Comparison of ENCODE assay signal across 14 cellular contexts in the genomic region with DNA sequence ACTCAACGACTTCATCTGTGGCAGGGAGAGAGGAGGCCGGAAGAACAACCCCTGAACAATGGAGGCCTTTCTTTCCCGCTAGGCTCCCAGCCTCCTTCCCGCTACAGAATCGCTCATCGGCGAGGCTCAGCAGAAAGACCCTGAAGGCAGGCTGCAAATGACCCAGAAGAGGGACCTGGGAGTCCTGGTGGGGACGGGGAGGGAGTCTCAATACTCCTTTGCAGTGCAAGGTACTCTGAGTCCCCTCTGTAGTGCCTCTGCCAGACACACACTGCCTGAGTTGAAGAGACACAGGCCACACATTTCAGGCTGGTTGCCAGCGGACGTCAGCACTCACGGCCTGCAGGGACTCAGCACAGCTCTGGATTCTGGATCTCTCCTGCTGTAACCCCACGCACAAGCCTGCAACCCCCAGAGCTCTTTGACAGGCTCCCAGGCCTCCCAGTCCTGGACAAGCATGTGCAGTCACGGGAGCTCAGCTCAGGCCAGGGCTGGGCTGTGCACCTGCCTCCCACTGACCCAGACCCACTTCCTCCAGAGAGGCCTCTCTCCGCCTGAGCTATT. TPM values are rescaled to one million over a fixed set of nuclear protein-coding genes. Genes with fewer than 3 reads are reported as not detected.
DNase-seq lines count a peak whose midpoint lies in the region; ATAC-seq and TF ChIP-seq lines count a peak whose summit lies in the region.
"Had no signal": no experiment of that assay in that cellular context is flagged by ENCODE, and none has a peak within 500 bp of the region (broad histone marks: within the 10 kb centered on the region; RNA-seq: fewer than 3 reads in every experiment).

No MANE protein-coding gene starts in this region.

- in situ Hi-C loops in KBM-7 (cut with MboI; ENCODE audit: low pct_unique_long_range_greater_than_20kb, low sequenced_read_pairs): no loop called here

- no peaks in the 10 kb centered on the region for H3K36me3 ChIP-seq in DOHH2 (ENCODE audit: control insufficient read depth, low read length)

- peak overlapping the region; percentile 25 for H3K4me3 ChIP-seq in DOHH2 (ENCODE audit: low read length)

- H3K27ac ChIP-seq in DOHH2 (ENCODE audit: low read depth, low read length): peak overlapping the region; percentile 11; the same call in 1 of the 2 replicates
- peak overlapping the region; percentile 89 for H3K27ac ChIP-seq in cingulate gyrus (ENCODE audit: low read depth, low read length)
- peak overlapping the region; percentile 90 for H3K27ac ChIP-seq in layer of hippocampus (ENCODE audit: low read depth, low read length)
- H3K27ac ChIP-seq: KMS-11 had no signal

- H3K79me2 ChIP-seq in DOHH2 (ENCODE audit: control insufficient read depth, low read length): no peaks in the 10 kb centered on the region

- peak overlapping the region; percentile 59 for H3K4me2 ChIP-seq in DOHH2 (ENCODE audit: low read length)
- H3K4me2 ChIP-seq: KMS-11 had no signal

- H3K27me3 ChIP-seq in DOHH2 (ENCODE audit: control insufficient read depth, low read length) (no peaks in the 10 kb centered on the region), layer of hippocampus (ENCODE audit: control insufficient read depth, insufficient read depth, low read length) (no peaks in the 10 kb centered on the region)

- H3K9me2 ChIP-seq in DOHH2 (replicated peaks; ENCODE audit: control insufficient read depth, low read length): no peaks in the 10 kb centered on the region

- peaks cover 30% of the 10 kb centered on the region for H3K4me1 ChIP-seq in DOHH2 (ENCODE audit: control insufficient read depth, low read length)

- no peak for TF ChIP-seq CTCF in DOHH2 (IDR thresholded peaks at IDR 0.05; ENCODE audit: low read depth, low read length, poor library complexity, severe bottlenecking)

- ATAC-seq in sciatic nerve: peak; percentile 81
- no peak for ATAC-seq in GM19324 (IDR thresholded peaks at IDR 0.05; ENCODE audit: low FRiP score, unreplicated experiment)
- no peak for ATAC-seq in HG03175 (IDR thresholded peaks at IDR 0.05; ENCODE audit: unreplicated experiment)

- no peaks in the 10 kb centered on the region for H3K9me3 ChIP-seq in DOHH2 (ENCODE audit: control insufficient read depth, insufficient read depth, low read length)

- H4K20me1 ChIP-seq in DOHH2 (ENCODE audit: control insufficient read depth, insufficient read depth, low read depth, low read length): no peaks in the 10 kb centered on the region

- no peaks in the 10 kb centered on the region; the same call in 1 of the 2 replicates for H3F3A ChIP-seq in DOHH2 (ENCODE audit: control insufficient read depth, insufficient read depth)

- DNase-seq in sciatic nerve (ENCODE audit: low spot score) (peak; percentile 87), AG20443 (ENCODE audit: low spot score) (no peak), KBM-7 (no peak)
- DNase-seq: activated naive CD4-positive, alpha-beta T cell treated with anti-CD3 and anti-CD28 coated beads for 36 hours; effector CD8-positive, alpha-beta T cell; GOT3; SHP77 treated with DMSO at 0.1 percent for 48 hours had no signal

- intact Hi-C loops in sciatic nerve (cut with DNase I): no loop called here

RNA-seq across cellular contexts. Expression of a gene that starts 6.1 kb away (rescaled TPM):
- total RNA-seq in sciatic nerve: 4.6 TPM
- total RNA-seq: activated naive CD4-positive, alpha-beta T cell treated with anti-CD3 and anti-CD28 coated beads for 36 hours; progenitor cell of endocrine pancreas had no signal

RNA-seq across cellular contexts. Expression of a gene that starts 23.3 kb away (rescaled TPM):
- 194 TPM for total RNA-seq in sciatic nerve

RNA-seq across cellular contexts. Expression of a gene that starts 49.2 kb away (rescaled TPM):
- 4.5 TPM for total RNA-seq in sciatic nerve

Comparison
In these comparisons a context has a peak if more than half of its experiments do, and no peak if none do; other contexts are left out.
1. H3K27ac ChIP-seq: peak in every context shown above with its lines; median percentile 90 in layer of hippocampus; 89 in cingulate gyrus; 11 in DOHH2.